Comparison of ENCODE assay signal across 38 cellular contexts in the genomic region with DNA sequence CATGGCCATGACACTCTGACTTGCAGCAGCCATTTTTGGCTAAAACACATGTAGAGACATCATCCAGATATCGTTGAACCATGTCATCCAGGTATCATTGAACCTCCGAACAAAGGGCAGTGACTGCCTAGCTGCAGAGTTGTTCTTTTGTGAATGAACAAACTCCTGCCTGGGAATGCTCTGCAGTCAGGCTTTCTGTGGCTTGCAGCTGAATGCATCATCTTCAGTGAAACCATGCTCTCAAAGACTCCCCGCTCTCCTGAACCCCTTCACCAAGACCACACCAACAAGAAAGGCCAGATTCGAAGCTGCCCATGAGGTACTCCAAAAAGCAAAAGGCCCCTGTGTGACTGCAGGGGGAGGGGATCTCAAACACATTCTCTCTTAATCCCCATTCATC.
"Had no signal": no experiment of that assay in that cellular context is flagged by ENCODE, and none has a peak within 500 bp of the region (broad histone marks: within the 10 kb centered on the region; RNA-seq: fewer than 3 reads in every experiment).

No MANE protein-coding gene starts in this region.

- ATAC-seq: activated CD4-positive, alpha-beta T cell treated with anti-CD3 and anti-CD28 coated beads for 36 hours; activated CD4-positive, CD25-positive, alpha-beta regulatory T cell treated with anti-CD3 and anti-CD28 coated beads, Interleukin-2, amount 50 U/mL, for 24 hours; activated CD8-positive, alpha-beta memory T cell treated with anti-CD3 and anti-CD28 coated beads, Interleukin-2, amount 10 ng/mL, durations not matched to agents 7 days and 5 days; activated CD8-positive, alpha-beta T cell treated with anti-CD3 and anti-CD28 coated beads, Interleukin-2, amount 10 ng/mL, durations not matched to agents 7 days and 5 days; activated naive CD8-positive, alpha-beta T cell treated with anti-CD3 and anti-CD28 coated beads, Interleukin-2, amount 50 U/mL, for 24 hours; WTC11 had no signal

- H3K36me3 Mint-ChIP-seq: activated CD8-positive, alpha-beta memory T cell treated with anti-CD3 and anti-CD28 coated beads, Interleukin-2, amount 10 ng/mL, durations not matched to agents 7 days and 5 days; activated naive CD4-positive, alpha-beta T cell treated with anti-CD3 and anti-CD28 coated beads, Interleukin-2, amount 10 ng/mL, durations not matched to agents 7 days and 5 days; activated naive CD8-positive, alpha-beta T cell treated with anti-CD3 and anti-CD28 coated beads, Interleukin-2, amount 10 ng/mL, durations not matched to agents 7 days and 5 days; brain had no signal

- H3K9me3 Mint-ChIP-seq: activated CD4-positive, alpha-beta memory T cell treated with anti-CD3 and anti-CD28 coated beads, Interleukin-2, amount 10 ng/mL, durations not matched to agents 7 days and 5 days; activated naive CD4-positive, alpha-beta T cell treated with anti-CD3 and anti-CD28 coated beads, Interleukin-2, amount 50 U/mL, for 24 hours; activated naive CD8-positive, alpha-beta T cell treated with anti-CD3 and anti-CD28 coated beads, Interleukin-2, amount 10 ng/mL, durations not matched to agents 7 days and 5 days; activated naive CD8-positive, alpha-beta T cell treated with anti-CD3 and anti-CD28 coated beads, Interleukin-2, amount 50 U/mL, for 24 hours; activated T-helper 2 cell treated with anti-CD3 and anti-CD28 coated beads, Interferon-gamma antibody, Interleukin-2, Interleukin-4, amounts not matched to agents 10 μg/mL and 5 μg/mL and 100 μg/mL, durations not matched to agents 14 hours and 24 hours and 36 hours had no signal

- H3K9me3 ChIP-seq: ascending aorta had no signal

- H3K27me3 ChIP-seq: ascending aorta, cardiac muscle cell had no signal

- H3K4me3 ChIP-seq: ascending aorta, cardiac muscle cell had no signal

- H3K27ac ChIP-seq: ascending aorta, cardiac muscle cell, VCaP had no signal

- DNase-seq: activated CD4-positive, alpha-beta memory T cell treated with anti-CD3 and anti-CD28 coated beads, Interleukin-2, amount 10 ng/mL, durations not matched to agents 7 days and 5 days; activated CD4-positive, alpha-beta T cell treated with anti-CD3 and anti-CD28 coated beads for 1 hour; activated CD4-positive, alpha-beta T cell treated with anti-CD3 and anti-CD28 coated beads for 36 hours; activated CD4-positive, alpha-beta T cell treated with anti-CD3 and anti-CD28 coated beads for 48 hours; activated CD4-positive, alpha-beta T cell treated with anti-CD3 and anti-CD28 coated beads, Interleukin-2, amount 10 ng/mL, durations not matched to agents 7 days and 5 days; activated CD4-positive, alpha-beta T cell treated with anti-CD3 and anti-CD28 coated beads, Interleukin-2, amount 50 U/mL, for 48 hours; activated CD4-positive, CD25-positive, alpha-beta regulatory T cell; activated CD8-positive, alpha-beta memory T cell treated with anti-CD3 and anti-CD28 coated beads for 24 hours; activated CD8-positive, alpha-beta memory T cell treated with anti-CD3 and anti-CD28 coated beads, Interleukin-2, amount 10 ng/mL, durations not matched to agents 7 days and 5 days; activated CD8-positive, alpha-beta memory T cell treated with anti-CD3 and anti-CD28 coated beads, Interleukin-2, amount 50 U/mL, for 48 hours; activated CD8-positive, alpha-beta T cell treated with anti-CD3 and anti-CD28 coated beads, Interleukin-2, amount 10 ng/mL, durations not matched to agents 7 days and 5 days; activated effector memory CD4-positive, alpha-beta T cell treated with Interleukin-2 at 50 U/mL for 16 hours; activated gamma-delta T cell; activated naive CD4-positive, alpha-beta T cell treated with anti-CD3 and anti-CD28 coated beads, Interleukin-2, amount 10 ng/mL, durations not matched to agents 7 days and 5 days; activated naive CD4-positive, alpha-beta T cell treated with Interleukin-2 at 50 U/mL for 16 hours; activated naive CD8-positive, alpha-beta T cell treated with anti-CD3 and anti-CD28 coated beads, Interleukin-2, amount 10 ng/mL, durations not matched to agents 7 days and 5 days; activated naive CD8-positive, alpha-beta T cell treated with anti-CD3 and anti-CD28 coated beads, Interleukin-2, amount 50 U/mL, for 24 hours; activated T-cell treated with anti-CD3 and anti-CD28 coated beads, Interleukin-2, amount 50 U/mL, for 24 hours; activated T-cell treated with anti-CD3 and anti-CD28 coated beads, Interleukin-2, amount 50 U/mL, for 48 hours; amygdala; anterior cingulate cortex; caudate nucleus; cerebellar nuclear complex; T-helper 1 cell; T-helper 2 cell; T-helper 9 cell had no signal

- H3K27me3 Mint-ChIP-seq: activated CD8-positive, alpha-beta memory T cell treated with anti-CD3 and anti-CD28 coated beads, Interleukin-2, amount 10 ng/mL, durations not matched to agents 7 days and 5 days; activated naive CD4-positive, alpha-beta T cell treated with anti-CD3 and anti-CD28 coated beads, Interleukin-2, amount 50 U/mL, for 24 hours; activated naive CD8-positive, alpha-beta T cell treated with anti-CD3 and anti-CD28 coated beads, Interleukin-2, amount 50 U/mL, for 24 hours had no signal

- H3K36me3 ChIP-seq: ascending aorta, cardiac muscle cell had no signal

- H3K4me3 Mint-ChIP-seq: activated CD4-positive, alpha-beta memory T cell treated with anti-CD3 and anti-CD28 coated beads, Interleukin-2, amount 10 ng/mL, durations not matched to agents 7 days and 5 days; activated CD4-positive, alpha-beta T cell treated with anti-CD3 and anti-CD28 coated beads for 36 hours; activated CD4-positive, alpha-beta T cell treated with anti-CD3 and anti-CD28 coated beads, Interleukin-2, amount 10 ng/mL, durations not matched to agents 7 days and 5 days; activated CD8-positive, alpha-beta memory T cell treated with anti-CD3 and anti-CD28 coated beads, Interleukin-2, amount 10 ng/mL, durations not matched to agents 7 days and 5 days; activated CD8-positive, alpha-beta T cell treated with anti-CD3 and anti-CD28 coated beads, Interleukin-2, amount 10 ng/mL, durations not matched to agents 7 days and 5 days; activated naive CD4-positive, alpha-beta T cell treated with anti-CD3 and anti-CD28 coated beads, Interleukin-2, amount 10 ng/mL, durations not matched to agents 7 days and 5 days; activated naive CD4-positive, alpha-beta T cell treated with anti-CD3 and anti-CD28 coated beads, Interleukin-2, amount 50 U/mL, for 24 hours; activated naive CD8-positive, alpha-beta T cell; activated naive CD8-positive, alpha-beta T cell treated with anti-CD3 and anti-CD28 coated beads, Interleukin-2, amount 10 ng/mL, durations not matched to agents 7 days and 5 days; activated naive CD8-positive, alpha-beta T cell treated with anti-CD3 and anti-CD28 coated beads, Interleukin-2, amount 50 U/mL, for 24 hours; activated T-cell treated with anti-CD3 and anti-CD28 coated beads, Interleukin-2, amount 50 U/mL, for 24 hours; brain; central memory CD8-positive, alpha-beta T cell; T-helper 1 cell treated with Interleukin-12 subunit alpha and Interleukin-12 subunit beta and Interleukin-4 antibody, amounts not matched to agents 30 μg/mL and 1 μg/mL, for 36 hours; T-helper 2 cell treated with Interferon-gamma antibody and Interleukin-4, amounts not matched to agents 5 μg/mL and 100 μg/mL, for 36 hours; WTC11 had no signal

- H3K27ac Mint-ChIP-seq: activated CD4-positive, alpha-beta memory T cell treated with anti-CD3 and anti-CD28 coated beads, Interleukin-2, amount 10 ng/mL, durations not matched to agents 7 days and 5 days; activated CD4-positive, alpha-beta T cell treated with anti-CD3 and anti-CD28 coated beads for 36 hours; activated CD4-positive, alpha-beta T cell treated with anti-CD3 and anti-CD28 coated beads, Interleukin-2, amount 10 ng/mL, durations not matched to agents 7 days and 5 days; activated CD8-positive, alpha-beta memory T cell treated with anti-CD3 and anti-CD28 coated beads, Interleukin-2, amount 10 ng/mL, durations not matched to agents 7 days and 5 days; activated CD8-positive, alpha-beta T cell treated with anti-CD3 and anti-CD28 coated beads, Interleukin-2, amount 10 ng/mL, durations not matched to agents 7 days and 5 days; activated naive CD4-positive, alpha-beta T cell treated with anti-CD3 and anti-CD28 coated beads, Interleukin-2, amount 10 ng/mL, durations not matched to agents 7 days and 5 days; activated naive CD4-positive, alpha-beta T cell treated with anti-CD3 and anti-CD28 coated beads, Interleukin-2, amount 50 U/mL, for 24 hours; activated naive CD8-positive, alpha-beta T cell; activated naive CD8-positive, alpha-beta T cell treated with anti-CD3 and anti-CD28 coated beads, Interleukin-2, amount 10 ng/mL, durations not matched to agents 7 days and 5 days; activated naive CD8-positive, alpha-beta T cell treated with anti-CD3 and anti-CD28 coated beads, Interleukin-2, amount 50 U/mL, for 24 hours; activated T-cell treated with anti-CD3 and anti-CD28 coated beads, Interleukin-2, amount 50 U/mL, for 24 hours; activated T-helper 2 cell treated with anti-CD3 and anti-CD28 coated beads, Interferon-gamma antibody, Interleukin-2, Interleukin-4, amounts not matched to agents 10 μg/mL and 5 μg/mL and 100 μg/mL, durations not matched to agents 14 hours and 24 hours and 36 hours; brain; T-helper 1 cell treated with Interleukin-12 subunit alpha and Interleukin-12 subunit beta and Interleukin-4 antibody, amounts not matched to agents 30 μg/mL and 1 μg/mL, for 36 hours; T-helper 2 cell treated with Interferon-gamma antibody and Interleukin-4, amounts not matched to agents 5 μg/mL and 100 μg/mL, for 36 hours; WTC11 had no signal

- H3K4me1 ChIP-seq: ascending aorta had no signal

- H3K4me1 Mint-ChIP-seq: activated CD4-positive, alpha-beta memory T cell treated with anti-CD3 and anti-CD28 coated beads, Interleukin-2, amount 10 ng/mL, durations not matched to agents 7 days and 5 days; activated CD4-positive, alpha-beta T cell treated with anti-CD3 and anti-CD28 coated beads for 36 hours; activated CD4-positive, alpha-beta T cell treated with anti-CD3 and anti-CD28 coated beads, Interleukin-2, amount 10 ng/mL, durations not matched to agents 7 days and 5 days; activated CD8-positive, alpha-beta memory T cell treated with anti-CD3 and anti-CD28 coated beads, Interleukin-2, amount 10 ng/mL, durations not matched to agents 7 days and 5 days; activated naive CD4-positive, alpha-beta T cell treated with anti-CD3 and anti-CD28 coated beads, Interleukin-2, amount 10 ng/mL, durations not matched to agents 7 days and 5 days; activated naive CD4-positive, alpha-beta T cell treated with anti-CD3 and anti-CD28 coated beads, Interleukin-2, amount 50 U/mL, for 24 hours; activated naive CD8-positive, alpha-beta T cell treated with anti-CD3 and anti-CD28 coated beads, Interleukin-2, amount 10 ng/mL, durations not matched to agents 7 days and 5 days; activated naive CD8-positive, alpha-beta T cell treated with anti-CD3 and anti-CD28 coated beads, Interleukin-2, amount 50 U/mL, for 24 hours; brain; central memory CD8-positive, alpha-beta T cell; WTC11 had no signal
